Comparison of ENCODE assay signal across 1 cellular context in the genomic region with DNA sequence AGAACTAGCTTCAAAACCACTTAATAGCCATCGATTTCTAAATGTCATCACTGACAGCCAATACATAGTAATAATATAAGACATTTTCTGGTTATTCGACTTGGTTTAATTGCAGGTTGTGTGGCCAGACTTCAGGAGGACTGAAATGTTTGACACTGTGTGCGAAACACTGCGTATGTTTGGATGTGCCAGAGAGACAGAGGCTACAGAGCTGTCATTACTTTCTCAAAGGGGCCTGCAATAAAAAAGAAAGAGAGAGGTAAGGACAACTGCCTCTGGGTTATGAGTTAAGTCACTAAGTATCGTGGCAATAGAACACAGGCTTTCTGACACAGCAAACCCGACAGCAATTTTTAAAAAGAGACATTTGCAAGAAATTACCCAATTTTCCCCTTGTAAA.
TF ChIP-seq lines count a peak whose summit lies in the region.

No MANE protein-coding gene starts in this region.

TF ChIP-seq in HEK293T, 16 proteins besides CTCF, POLR2A, EP300 and RAD21:
- TF ChIP-seq ZNF384 (IDR thresholded peaks at IDR 0.05) (no peak), BHLHE40 (IDR thresholded peaks at IDR 0.05; ENCODE audit: borderline replicate concordance) (no peak), CTBP1 (IDR thresholded peaks at IDR 0.05; ENCODE audit: borderline replicate concordance) (no peak), L3MBTL2 (conservative IDR thresholded peaks at IDR 0.05) (no peak), HDGF (IDR thresholded peaks at IDR 0.05; ENCODE audit: borderline replicate concordance) (no peak), TARDBP (IDR thresholded peaks at IDR 0.05) (no peak), FOXA1 (IDR thresholded peaks at IDR 0.05) (no peak), NFRKB (IDR thresholded peaks at IDR 0.05) (no peak), ELF4 (IDR thresholded peaks at IDR 0.05) (no peak), FOXK2 (IDR thresholded peaks at IDR 0.05) (no peak), ARNT (IDR thresholded peaks at IDR 0.05) (no peak), LEF1 (IDR thresholded peaks at IDR 0.05; ENCODE audit: borderline replicate concordance) (no peak), SUZ12 (IDR thresholded peaks at IDR 0.05) (no peak), FOXM1 (IDR thresholded peaks at IDR 0.05; ENCODE audit: borderline replicate concordance) (no peak), SP1 (IDR thresholded peaks at IDR 0.05) (no peak)
- TF ChIP-seq, protein P1, sequence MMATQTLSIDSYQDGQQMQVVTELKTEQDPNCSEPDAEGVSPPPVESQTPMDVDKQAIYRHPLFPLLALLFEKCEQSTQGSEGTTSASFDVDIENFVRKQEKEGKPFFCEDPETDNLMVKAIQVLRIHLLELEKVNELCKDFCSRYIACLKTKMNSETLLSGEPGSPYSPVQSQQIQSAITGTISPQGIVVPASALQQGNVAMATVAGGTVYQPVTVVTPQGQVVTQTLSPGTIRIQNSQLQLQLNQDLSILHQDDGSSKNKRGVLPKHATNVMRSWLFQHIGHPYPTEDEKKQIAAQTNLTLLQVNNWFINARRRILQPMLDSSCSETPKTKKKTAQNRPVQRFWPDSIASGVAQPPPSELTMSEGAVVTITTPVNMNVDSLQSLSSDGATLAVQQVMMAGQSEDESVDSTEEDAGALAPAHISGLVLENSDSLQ (IDR thresholded peaks at IDR 0.05) = no peak
